In the genomic region with DNA sequence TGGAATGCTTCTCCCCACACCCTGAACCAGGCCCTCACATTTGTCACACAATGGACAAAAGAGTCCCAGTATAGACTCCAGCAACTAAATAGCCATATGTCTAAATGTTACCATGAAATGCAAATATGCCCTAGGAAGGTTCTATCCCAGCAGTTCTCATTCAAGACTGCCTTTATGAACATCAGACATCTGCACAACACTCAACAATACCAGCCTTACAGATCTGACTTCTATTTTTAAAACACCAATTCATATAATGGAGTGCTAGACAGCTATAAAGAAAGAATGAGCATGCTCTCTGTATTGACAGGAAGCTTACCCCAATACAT, we compare ENCODE assay signal across 14 cellular contexts. TPM values are rescaled to one million over a fixed set of nuclear protein-coding genes. Genes with fewer than 3 reads are reported as not detected.
DNase-seq lines count a peak whose midpoint lies in the region; ATAC-seq, FAIRE-seq and TF ChIP-seq lines count a peak whose summit lies in the region.
"Had no signal": no experiment of that assay in that cellular context is flagged by ENCODE, and none has a peak within 500 bp of the region (broad histone marks: within the 10 kb centered on the region; RNA-seq: fewer than 3 reads in every experiment).

No MANE protein-coding gene starts in this region.

- H4K20me1 ChIP-seq in HCT116 (ENCODE audit: insufficient read depth) = no peaks in the 10 kb centered on the region
- no peaks in the 10 kb centered on the region for H4K20me1 ChIP-seq in smooth muscle cell (ENCODE audit: low read depth)

- H3K79me2 ChIP-seq in HCT116 (ENCODE audit: insufficient read depth, low read length) = peaks cover 25% of the 10 kb centered on the region
- H3K79me2 ChIP-seq in smooth muscle cell (ENCODE audit: low read depth) = peaks cover 88% of the 10 kb centered on the region

- RAD21 ChIA-PET in HCT116 (lab: Charles Lee; ENCODE audit: low non-redundant PET in 1 of 2, low total read pairs in 2 of 2, uncharacterized antibody in 2 of 2, unreplicated experiment in 2 of 2) = no interaction called here

- H3K9me3 ChIP-seq in HCT116 (ENCODE audit: control insufficient read depth in 1 of 2, insufficient read depth in 1 of 2, low read depth in 1 of 2, low read length in 2 of 2) (no peaks in the 10 kb centered on the region), ascending aorta (no peaks in the 10 kb centered on the region), kidney (ENCODE audit: control insufficient read depth in 1 of 2, low read length in 2 of 2) (no peaks in the 10 kb centered on the region), smooth muscle cell (replicated peaks; ENCODE audit: low read depth) (no peaks in the 10 kb centered on the region), WERI-Rb-1 (ENCODE audit: severe bottlenecking) (no peaks in the 10 kb centered on the region)

- H3K9me2 ChIP-seq in HCT116 (ENCODE audit: insufficient read depth) = no peaks in the 10 kb centered on the region

- DNase-seq in HCT116 (ENCODE audit: low read depth, low spot score) = no peak
- DNase-seq in ascending aorta (ENCODE audit: low spot score in 2 of 2) = no peak
- DNase-seq in kidney = no peak
- no peak for DNase-seq in smooth muscle cell (lab: John Stamatoyannopoulos, UW; ENCODE audit: unreplicated experiment)
- no peak for DNase-seq in NCI-H446 (lab: John Stamatoyannopoulos, UW)
- no peak for DNase-seq in WERI-Rb-1
- no peak for DNase-seq in activated T-helper 1 cell treated with anti-CD3 and anti-CD28 coated beads, Interleukin-12 subunit alpha, Interleukin-12 subunit beta, Interleukin-2, Interleukin-4 antibody, amounts not matched to agents 30 ng/mL and 10 ng/mL and 1 ng/mL, durations not matched to agents 14 hours and 24 hours and 36 hours (ENCODE audit: low spot score)
- DNase-seq: activated naive CD4-positive, alpha-beta T cell treated with anti-CD3 and anti-CD28 coated beads, Interleukin-2, amount 50 U/mL, for 16 hours; CD8-positive, alpha-beta memory T cell; NCI-H1436; NCI-H82 had no signal

- intact Hi-C loops in HCT116 (cut with micrococcal nuclease) (loop anchor here (1.0 to 2.0 kb wide), 3 partner anchors 8 to 67 kb away; a partner anchor contains a TSS), ascending aorta (cut with DNase I) (loop anchor here (1.0 to 2.0 kb wide), 2 partner anchors 19 to 45 kb away; no protein-coding TSS in a partner anchor), kidney (cut with DNase I) (no loop called here)
- intact Hi-C loops in activated T-helper 1 cell treated with anti-CD3 and anti-CD28 coated beads, Interleukin-12 subunit alpha, Interleukin-12 subunit beta, Interleukin-2, Interleukin-4 antibody, amounts not matched to agents 30 ng/mL and 10 ng/mL and 1 ng/mL, durations not matched to agents 14 hours and 24 hours and 36 hours (cut with micrococcal nuclease) = no loop called here

- H2AFZ ChIP-seq in HCT116 (ENCODE audit: low read depth, low read length, poor library complexity, severe bottlenecking) (no peak overlapping the region), smooth muscle cell (ENCODE audit: low read depth) (no peak overlapping the region)

- H3K27me3 Mint-ChIP-seq in activated T-helper 1 cell treated with anti-CD3 and anti-CD28 coated beads, Interleukin-12 subunit alpha, Interleukin-12 subunit beta, Interleukin-2, Interleukin-4 antibody, amounts not matched to agents 30 ng/mL and 10 ng/mL and 1 ng/mL, durations not matched to agents 14 hours and 24 hours and 36 hours (ENCODE audit: insufficient read depth) = peaks cover 44% of the 10 kb centered on the region

- H3K4me3 ChIP-seq in HCT116 (replicated peaks in 1 of 2; ENCODE audit: low read depth in 1 of 2, low read length in 2 of 2) = peak overlapping the region in 1 of 2 experiments; percentile 35; a peak in 2 of 4 replicates
- peak overlapping the region in 1 of 2 donors; percentile 11 for H3K4me3 ChIP-seq in ascending aorta
- H3K4me3 ChIP-seq in kidney (ENCODE audit: low read length in 2 of 2) = no peak overlapping the region
- no peak overlapping the region for H3K4me3 ChIP-seq in smooth muscle cell
- H3K4me3 ChIP-seq in WERI-Rb-1 (ENCODE audit: low read depth, low read length) = no peak overlapping the region

- TF ChIP-seq POLR2A in HCT116 (IDR thresholded peaks at IDR 0.05; ENCODE audit: borderline replicate concordance, extremely low read depth, insufficient read depth, insufficient read length) = no peak

- H3K4me3 Mint-ChIP-seq in activated T-helper 1 cell treated with anti-CD3 and anti-CD28 coated beads, Interleukin-12 subunit alpha, Interleukin-12 subunit beta, Interleukin-2, Interleukin-4 antibody, amounts not matched to agents 30 ng/mL and 10 ng/mL and 1 ng/mL, durations not matched to agents 14 hours and 24 hours and 36 hours = no peak overlapping the region
- H3K4me3 Mint-ChIP-seq: activated CD4-positive, alpha-beta memory T cell treated with anti-CD3 and anti-CD28 coated beads, Interleukin-2, amount 10 ng/mL, durations not matched to agents 7 days and 5 days; CD8-positive, alpha-beta memory T cell had no signal

- TF ChIP-seq CTCF in HCT116 (IDR thresholded peaks at IDR 0.05 in 2 of 3, conservative IDR thresholded peaks at IDR 0.05 in 1 of 3; ENCODE audit: borderline replicate concordance in 1 of 3, insufficient read depth in 1 of 3, low read depth in 2 of 3, low read length in 2 of 3) = no peak
- TF ChIP-seq CTCF in ascending aorta (IDR thresholded peaks at IDR 0.05) = no peak
- TF ChIP-seq CTCF in kidney (IDR thresholded peaks at IDR 0.05; ENCODE audit: borderline replicate concordance, extremely low read depth, insufficient read depth) = no peak
- TF ChIP-seq CTCF in smooth muscle cell (IDR thresholded peaks at IDR 0.05; ENCODE audit: borderline replicate concordance, insufficient read depth, poor library complexity, severe bottlenecking) = no peak
- no peak for TF ChIP-seq CTCF in WERI-Rb-1 (IDR thresholded peaks at IDR 0.05; ENCODE audit: low read depth, low read length)

- no TSS peak for BruUV-seq in HCT116 (replicated peaks; lab: Mats Ljungman, UMichigan)

- H3K9me3 Mint-ChIP-seq in activated T-helper 1 cell treated with anti-CD3 and anti-CD28 coated beads, Interleukin-12 subunit alpha, Interleukin-12 subunit beta, Interleukin-2, Interleukin-4 antibody, amounts not matched to agents 30 ng/mL and 10 ng/mL and 1 ng/mL, durations not matched to agents 14 hours and 24 hours and 36 hours = no peaks in the 10 kb centered on the region
- H3K9me3 Mint-ChIP-seq: activated CD4-positive, alpha-beta memory T cell treated with anti-CD3 and anti-CD28 coated beads, Interleukin-2, amount 10 ng/mL, durations not matched to agents 7 days and 5 days; CD8-positive, alpha-beta memory T cell had no signal

- no peak for TF ChIP-seq RAD21 in HCT116 (IDR thresholded peaks at IDR 0.05; ENCODE audit: low read depth)

- H3K36me3 ChIP-seq in HCT116 (ENCODE audit: control insufficient read depth in 1 of 2, insufficient read depth in 2 of 2, low read length in 2 of 2) (no peaks in the 10 kb centered on the region), ascending aorta (no peaks in the 10 kb centered on the region), kidney (ENCODE audit: control insufficient read depth in 1 of 2, insufficient read depth in 2 of 2, low read length in 2 of 2) (no peaks in the 10 kb centered on the region), smooth muscle cell (ENCODE audit: low read depth) (no peaks in the 10 kb centered on the region), WERI-Rb-1 (no peaks in the 10 kb centered on the region)

- ATAC-seq in HCT116 (peak; percentile 49), GM18873 (IDR thresholded peaks at IDR 0.05; ENCODE audit: low FRiP score, unreplicated experiment) (no peak)

- CTCF ChIA-PET in HCT116 (lab: Charles Lee) = no interaction called here

- H3K4me1 ChIP-seq in HCT116 (ENCODE audit: control insufficient read depth in 1 of 2, insufficient read depth in 2 of 2, low read length in 2 of 2) = peaks cover 78 to 87% of the 10 kb centered on the region in 2 experiments
- H3K4me1 ChIP-seq in ascending aorta = peaks cover 28 to 57% of the 10 kb centered on the region in 2 donors
- peaks cover 21 to 24% of the 10 kb centered on the region in 2 donors for H3K4me1 ChIP-seq in kidney (ENCODE audit: control insufficient read depth in 1 of 2, insufficient read depth in 1 of 2, low read depth in 1 of 2, low read length in 2 of 2)
- peaks cover 49% of the 10 kb centered on the region for H3K4me1 ChIP-seq in smooth muscle cell (ENCODE audit: low read depth)

- no peak for FAIRE-seq in kidney (lab: Jason Lieb, UNC)

- no peak overlapping the region for H3K27ac Mint-ChIP-seq in activated T-helper 1 cell treated with anti-CD3 and anti-CD28 coated beads, Interleukin-12 subunit alpha, Interleukin-12 subunit beta, Interleukin-2, Interleukin-4 antibody, amounts not matched to agents 30 ng/mL and 10 ng/mL and 1 ng/mL, durations not matched to agents 14 hours and 24 hours and 36 hours
- H3K27ac Mint-ChIP-seq: activated CD4-positive, alpha-beta memory T cell treated with anti-CD3 and anti-CD28 coated beads, Interleukin-2, amount 10 ng/mL, durations not matched to agents 7 days and 5 days; CD8-positive, alpha-beta memory T cell had no signal

- peak overlapping the region; percentile 73 for H3K27ac ChIP-seq in HCT116 (ENCODE audit: low read depth, low read length)
- peak overlapping the region; percentile 91 to 97 for H3K27ac ChIP-seq in ascending aorta
- H3K27ac ChIP-seq in kidney (ENCODE audit: low read depth in 2 of 2, low read length in 2 of 2) = peak overlapping the region; percentile 75 to 80
- peak overlapping the region; percentile 85 for H3K27ac ChIP-seq in smooth muscle cell (ENCODE audit: low read depth)
- H3K27ac ChIP-seq in WERI-Rb-1 = no peak overlapping the region

- H3K27me3 ChIP-seq in HCT116 (ENCODE audit: insufficient read depth, low read length) (no peaks in the 10 kb centered on the region), ascending aorta (no peaks in the 10 kb centered on the region), smooth muscle cell (ENCODE audit: low read depth) (no peaks in the 10 kb centered on the region), WERI-Rb-1 (ENCODE audit: insufficient read depth, low read depth, severe bottlenecking) (no peaks in the 10 kb centered on the region)

- peaks cover 31% of the 10 kb centered on the region for H3F3A ChIP-seq in smooth muscle cell (ENCODE audit: low read depth)

- peaks cover 12% of the 10 kb centered on the region for H3K4me1 Mint-ChIP-seq in activated T-helper 1 cell treated with anti-CD3 and anti-CD28 coated beads, Interleukin-12 subunit alpha, Interleukin-12 subunit beta, Interleukin-2, Interleukin-4 antibody, amounts not matched to agents 30 ng/mL and 10 ng/mL and 1 ng/mL, durations not matched to agents 14 hours and 24 hours and 36 hours (ENCODE audit: low read depth)

- peak overlapping the region; percentile 26 for H3K9ac ChIP-seq in HCT116 (ENCODE audit: low read length)
- H3K9ac ChIP-seq in kidney (ENCODE audit: low read length in 2 of 2) = peak overlapping the region in 1 of 2 donors; percentile 30
- peak overlapping the region; percentile 13 for H3K9ac ChIP-seq in smooth muscle cell (ENCODE audit: low read depth)

- H3K4me2 ChIP-seq in HCT116 (ENCODE audit: low read length) (peak overlapping the region; percentile 69), smooth muscle cell (peak overlapping the region; percentile 63)

- POLR2A ChIA-PET in HCT116 (lab: Charles Lee) = no interaction called here

- no peaks in the 10 kb centered on the region for H3K36me3 Mint-ChIP-seq in activated T-helper 1 cell treated with anti-CD3 and anti-CD28 coated beads, Interleukin-12 subunit alpha, Interleukin-12 subunit beta, Interleukin-2, Interleukin-4 antibody, amounts not matched to agents 30 ng/mL and 10 ng/mL and 1 ng/mL, durations not matched to agents 14 hours and 24 hours and 36 hours (ENCODE audit: low read depth)
- H3K36me3 Mint-ChIP-seq: CD8-positive, alpha-beta memory T cell had no signal

RNA-seq across cellular contexts. Expression of a gene that starts 7.8 kb away (rescaled TPM):
- total RNA-seq in HCT116 (2021; ENCODE audit: unreplicated experiment) (77.8 TPM), ascending aorta (595 TPM), kidney (115 TPM), smooth muscle cell (332 and 343 TPM in 2 replicates)
- polyA plus RNA-seq in HCT116 (2012) = 96.5 and 115 TPM in 2 replicates
- polyA plus RNA-seq in kidney (ENCODE audit: insufficient read depth, low read depth, low replicate concordance) (115 TPM), smooth muscle cell (276 and 403 TPM in 2 replicates)
- total RNA-seq in activated T-helper 1 cell treated with anti-CD3 and anti-CD28 coated beads, Interleukin-12 subunit alpha, Interleukin-12 subunit beta, Interleukin-2, Interleukin-4 antibody, amounts not matched to agents 30 ng/mL and 10 ng/mL and 1 ng/mL, durations not matched to agents 14 hours and 24 hours and 36 hours = 2.2 and 3.1 TPM in 2 replicates

RNA-seq across cellular contexts. Expression of a gene that starts 55.2 kb away (rescaled TPM):
- total RNA-seq in HCT116 (2021; ENCODE audit: unreplicated experiment) (0.44 TPM), ascending aorta (not detected), kidney (1.9 TPM), smooth muscle cell (0.04 TPM in 1 of 2 replicates, not detected in the other)
- polyA plus RNA-seq in HCT116 (2012) = 0.22 and 0.29 TPM in 2 replicates
- polyA plus RNA-seq in kidney (ENCODE audit: insufficient read depth, low read depth, low replicate concordance) (6.4 TPM), smooth muscle cell (not detected in 2 replicates)
- not detected in 2 replicates for total RNA-seq in activated T-helper 1 cell treated with anti-CD3 and anti-CD28 coated beads, Interleukin-12 subunit alpha, Interleukin-12 subunit beta, Interleukin-2, Interleukin-4 antibody, amounts not matched to agents 30 ng/mL and 10 ng/mL and 1 ng/mL, durations not matched to agents 14 hours and 24 hours and 36 hours
- total RNA-seq: activated CD4-positive, alpha-beta memory T cell treated with anti-CD3 and anti-CD28 coated beads, Interleukin-2, amount 10 ng/mL, durations not matched to agents 7 days and 5 days; CD8-positive, alpha-beta memory T cell; T-helper 1 cell treated with Interleukin-12 subunit alpha and Interleukin-12 subunit beta and Interleukin-4 antibody, amounts not matched to agents 30 ng/mL and 1 ng/mL, for 36 hours had no signal
- polyA plus RNA-seq: CD8-positive, alpha-beta memory T cell had no signal

Comparison
In these comparisons a context has a peak if more than half of its experiments do, and no peak if none do; other contexts are left out.
1. RNA of a gene that starts 7.8 kb away (total RNA-seq): 595 TPM in ascending aorta (single experiment), 332 to 343 TPM in smooth muscle cell, 115 TPM in kidney (single experiment) and 77.8 TPM in HCT116 (single experiment); 2.2 to 3.1 TPM in activated T-helper 1 cell treated with anti-CD3 and anti-CD28 coated beads, Interleukin-12 subunit alpha, Interleukin-12 subunit beta, Interleukin-2, Interleukin-4 antibody, amounts not matched to agents 30 ng/mL and 10 ng/mL and 1 ng/mL, durations not matched to agents 14 hours and 24 hours and 36 hours; every median in the first group is over 10 times any median in the second.
2. intact Hi-C loops: an anchor here in HCT116 (1.0 to 2.0 kb wide) and ascending aorta (1.0 to 2.0 kb wide); none called in kidney and activated T-helper 1 cell treated with anti-CD3 and anti-CD28 coated beads, Interleukin-12 subunit alpha, Interleukin-12 subunit beta, Interleukin-2, Interleukin-4 antibody, amounts not matched to agents 30 ng/mL and 10 ng/mL and 1 ng/mL, durations not matched to agents 14 hours and 24 hours and 36 hours.